Comparison of ENCODE assay signal across 1 cellular context in the genomic region with DNA sequence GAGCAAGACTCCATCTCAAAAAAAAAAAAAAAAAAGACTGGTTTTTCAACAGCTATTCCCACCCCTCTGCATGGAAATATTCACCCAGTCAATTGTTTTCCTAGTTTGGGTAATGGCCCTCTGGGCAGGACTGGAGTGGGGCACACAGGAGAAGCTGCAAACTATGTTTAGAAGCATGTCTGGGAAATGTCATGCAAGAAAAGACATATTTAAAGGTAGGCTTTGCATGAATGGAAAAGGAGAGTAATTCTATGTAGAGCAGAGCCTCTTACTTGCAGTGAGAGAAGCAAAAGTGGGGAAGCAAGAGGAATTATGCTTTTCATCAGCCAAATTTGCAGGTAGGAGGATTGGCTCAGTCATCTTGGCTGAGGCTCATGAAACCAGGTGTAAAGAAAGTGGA.
TF ChIP-seq lines count a peak whose summit lies in the region.

No MANE protein-coding gene starts in this region.

TF ChIP-seq in GM23338, 12 proteins besides CTCF, POLR2A, EP300 and RAD21 (continued from another document):
- TF ChIP-seq, protein P1, sequence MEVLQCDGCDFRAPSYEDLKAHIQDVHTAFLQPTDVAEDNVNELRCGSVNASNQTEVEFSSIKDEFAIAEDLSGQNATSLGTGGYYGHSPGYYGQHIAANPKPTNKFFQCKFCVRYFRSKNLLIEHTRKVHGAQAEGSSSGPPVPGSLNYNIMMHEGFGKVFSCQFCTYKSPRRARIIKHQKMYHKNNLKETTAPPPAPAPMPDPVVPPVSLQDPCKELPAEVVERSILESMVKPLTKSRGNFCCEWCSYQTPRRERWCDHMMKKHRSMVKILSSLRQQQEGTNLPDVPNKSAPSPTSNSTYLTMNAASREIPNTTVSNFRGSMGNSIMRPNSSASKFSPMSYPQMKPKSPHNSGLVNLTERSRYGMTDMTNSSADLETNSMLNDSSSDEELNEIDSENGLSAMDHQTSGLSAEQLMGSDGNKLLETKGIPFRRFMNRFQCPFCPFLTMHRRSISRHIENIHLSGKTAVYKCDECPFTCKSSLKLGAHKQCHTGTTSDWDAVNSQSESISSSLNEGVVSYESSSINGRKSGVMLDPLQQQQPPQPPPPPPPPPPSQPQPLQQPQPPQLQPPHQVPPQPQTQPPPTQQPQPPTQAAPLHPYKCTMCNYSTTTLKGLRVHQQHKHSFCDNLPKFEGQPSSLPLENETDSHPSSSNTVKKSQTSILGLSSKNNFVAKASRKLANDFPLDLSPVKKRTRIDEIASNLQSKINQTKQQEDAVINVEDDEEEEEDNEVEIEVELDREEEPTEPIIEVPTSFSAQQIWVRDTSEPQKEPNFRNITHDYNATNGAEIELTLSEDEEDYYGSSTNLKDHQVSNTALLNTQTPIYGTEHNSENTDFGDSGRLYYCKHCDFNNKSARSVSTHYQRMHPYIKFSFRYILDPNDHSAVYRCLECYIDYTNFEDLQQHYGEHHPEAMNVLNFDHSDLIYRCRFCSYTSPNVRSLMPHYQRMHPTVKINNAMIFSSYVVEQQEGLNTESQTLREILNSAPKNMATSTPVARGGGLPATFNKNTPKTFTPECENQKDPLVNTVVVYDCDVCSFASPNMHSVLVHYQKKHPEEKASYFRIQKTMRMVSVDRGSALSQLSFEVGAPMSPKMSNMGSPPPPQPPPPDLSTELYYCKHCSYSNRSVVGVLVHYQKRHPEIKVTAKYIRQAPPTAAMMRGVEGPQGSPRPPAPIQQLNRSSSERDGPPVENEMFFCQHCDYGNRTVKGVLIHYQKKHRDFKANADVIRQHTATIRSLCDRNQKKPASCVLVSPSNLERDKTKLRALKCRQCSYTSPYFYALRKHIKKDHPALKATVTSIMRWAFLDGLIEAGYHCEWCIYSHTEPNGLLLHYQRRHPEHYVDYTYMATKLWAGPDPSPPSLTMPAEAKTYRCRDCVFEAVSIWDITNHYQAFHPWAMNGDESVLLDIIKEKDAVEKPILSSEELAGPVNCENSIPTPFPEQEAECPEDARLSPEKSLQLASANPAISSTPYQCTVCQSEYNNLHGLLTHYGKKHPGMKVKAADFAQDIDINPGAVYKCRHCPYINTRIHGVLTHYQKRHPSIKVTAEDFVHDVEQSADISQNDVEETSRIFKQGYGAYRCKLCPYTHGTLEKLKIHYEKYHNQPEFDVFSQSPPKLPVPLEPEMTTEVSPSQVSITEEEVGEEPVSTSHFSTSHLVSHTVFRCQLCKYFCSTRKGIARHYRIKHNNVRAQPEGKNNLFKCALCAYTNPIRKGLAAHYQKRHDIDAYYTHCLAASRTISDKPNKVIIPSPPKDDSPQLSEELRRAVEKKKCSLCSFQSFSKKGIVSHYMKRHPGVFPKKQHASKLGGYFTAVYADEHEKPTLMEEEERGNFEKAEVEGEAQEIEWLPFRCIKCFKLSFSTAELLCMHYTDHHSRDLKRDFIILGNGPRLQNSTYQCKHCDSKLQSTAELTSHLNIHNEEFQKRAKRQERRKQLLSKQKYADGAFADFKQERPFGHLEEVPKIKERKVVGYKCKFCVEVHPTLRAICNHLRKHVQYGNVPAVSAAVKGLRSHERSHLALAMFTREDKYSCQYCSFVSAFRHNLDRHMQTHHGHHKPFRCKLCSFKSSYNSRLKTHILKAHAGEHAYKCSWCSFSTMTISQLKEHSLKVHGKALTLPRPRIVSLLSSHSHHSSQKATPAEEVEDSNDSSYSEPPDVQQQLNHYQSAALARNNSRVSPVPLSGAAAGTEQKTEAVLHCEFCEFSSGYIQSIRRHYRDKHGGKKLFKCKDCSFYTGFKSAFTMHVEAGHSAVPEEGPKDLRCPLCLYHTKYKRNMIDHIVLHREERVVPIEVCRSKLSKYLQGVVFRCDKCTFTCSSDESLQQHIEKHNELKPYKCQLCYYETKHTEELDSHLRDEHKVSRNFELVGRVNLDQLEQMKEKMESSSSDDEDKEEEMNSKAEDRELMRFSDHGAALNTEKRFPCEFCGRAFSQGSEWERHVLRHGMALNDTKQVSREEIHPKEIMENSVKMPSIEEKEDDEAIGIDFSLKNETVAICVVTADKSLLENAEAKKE (CRISPR knock-in tag; IDR thresholded peaks at IDR 0.05), result no peak
- no peak for TF ChIP-seq ZNF331 (CRISPR knock-in tag; IDR thresholded peaks at IDR 0.05; ENCODE audit: low read depth)
